ENCODE assay signal across 8 cellular contexts in genomic region chr22:39532215-39533071, GRCh38. TPM values are rescaled to one million over a fixed set of nuclear protein-coding genes. Genes with fewer than 3 reads are reported as not detected.
DNase-seq lines count a peak whose midpoint lies in the region; ATAC-seq and FAIRE-seq lines count a peak whose summit lies in the region.

Gene RPS19BP1, minus strand, starts transcription at chr22:39532748. Its CDS starts 10 bp downstream, at chr22:39532738.

- no peaks in the 10 kb centered on the region for H3K27me3 ChIP-seq in rectal smooth muscle tissue (ENCODE audit: control insufficient read depth, insufficient read depth, low read length)
- no peaks in the 10 kb centered on the region for H3K27me3 ChIP-seq in aorta (ENCODE audit: control insufficient read depth in 1 of 2, insufficient read depth in 2 of 2, low read length in 1 of 2)

- H3K9ac ChIP-seq in rectal smooth muscle tissue (ENCODE audit: low read length) = peak within 1 kb of the TSS; percentile 87

- H3K4me1 ChIP-seq in rectal smooth muscle tissue (ENCODE audit: control insufficient read depth, insufficient read depth, low read length) (peaks cover 21% of the 10 kb centered on the region), aorta (ENCODE audit: control insufficient read depth in 1 of 2, insufficient read depth in 2 of 2, low read length in 2 of 2) (no peaks in the 10 kb centered on the region)

- ATAC-seq in HG02981 (IDR thresholded peaks at IDR 0.05; ENCODE audit: unreplicated experiment) = peak; percentile 75
- peak; percentile 93 for ATAC-seq in aorta (ENCODE audit: low FRiP score)

- peak; percentile 100 for FAIRE-seq in GM18507 (lab: Jason Lieb, UNC)

- DNase-seq in GM18507 (ENCODE audit: extremely low spot score, insufficient read length, low read depth) (peak; percentile 93), NCI-H2081 (lab: John Stamatoyannopoulos, UW) (peak; percentile 97 to 99), T1000 (lab: John Stamatoyannopoulos, UW) (peak; percentile 98), astrocyte of the hippocampus (ENCODE audit: low read depth, low spot score) (peak; percentile 100), hepatic stellate cell (ENCODE audit: low spot score) (peak; percentile 98), aorta (peak; percentile 99 to 100)

- peak within 1 kb of the TSS; percentile 79 for H3K27ac ChIP-seq in rectal smooth muscle tissue (ENCODE audit: low read depth, low read length)
- H3K27ac ChIP-seq in aorta (ENCODE audit: low read depth in 1 of 2, low read length in 2 of 2) = peak within 1 kb of the TSS in 1 of 2 donors; percentile 61

- no peaks in the 10 kb centered on the region for H3K9me3 ChIP-seq in aorta (ENCODE audit: control insufficient read depth, low read length)

- H3K4me3 ChIP-seq in rectal smooth muscle tissue (ENCODE audit: low read length) (peak within 1 kb of the TSS; percentile 83), aorta (ENCODE audit: low read length in 2 of 2) (peak within 1 kb of the TSS; percentile 64 to 83)

- intact Hi-C loops in aorta (cut with DNase I) = loop anchor here (2.0 to 10.0 kb wide), 8 partner anchors 135 to 1970 kb away; partner anchors contain the start of genes ADSL (in 2 of the 2), CDC42EP1 (in 1 of the 2), MRTFA (in 1 of the 2) and RPL3 (in 1 of the 2)

- H3K36me3 ChIP-seq in rectal smooth muscle tissue (ENCODE audit: control insufficient read depth, insufficient read depth, low read length) (peaks cover 5% of the 10 kb centered on the region), aorta (ENCODE audit: control insufficient read depth in 1 of 2, insufficient read depth in 2 of 2, low read length in 1 of 2) (no peaks in the 10 kb centered on the region)

- 0% methylated on average over 64 to 67 of the region's 67 CpGs for WGBS in aorta, 2 donors

RNA-seq across cellular contexts. Expression of gene RPS19BP1, which starts in this region (rescaled TPM):
- 10 to 100 TPM; 50.4 to 51.8 TPM for total RNA-seq in aorta
- polyA plus RNA-seq in aorta = 100 to 1,000 TPM; 159 to 160 TPM
